Comparison of ENCODE assay signal across 9 cellular contexts in genomic region chr22:49930128-49930527, GRCh38. TPM values are rescaled to one million over a fixed set of nuclear protein-coding genes. Genes with fewer than 3 reads are reported as not detected.
A peak's percentile ranks its signal among the peaks of the same experiment; 100 is the strongest.
DNase-seq lines count a peak whose midpoint lies in the region; ATAC-seq, FAIRE-seq and TF ChIP-seq lines count a peak whose summit lies in the region.
"Had no signal": no experiment of that assay in that cellular context is flagged by ENCODE, and none has a peak within 500 bp of the region (broad histone marks: within the 10 kb centered on the region; RNA-seq: fewer than 3 reads in every experiment).

No MANE protein-coding gene starts in this region.

- H4K8ac ChIP-seq in IMR-90 (ENCODE audit: low read depth in 2 of 2, low read length in 2 of 2) (no peak overlapping the region), trophoblast cell (ENCODE audit: low read depth, low read length) (no peak overlapping the region)

- peak overlapping the region in 2 of 4 donors; percentile 76 to 87 for H3K4me3 Mint-ChIP-seq in CD4-positive, CD25-positive, alpha-beta regulatory T cell
- H3K4me3 Mint-ChIP-seq in GM23338, result no peak overlapping the region

- H2AK5ac ChIP-seq in IMR-90 (ENCODE audit: low read depth, low read length), result no peak overlapping the region
- peak overlapping the region; percentile 11 for H2AK5ac ChIP-seq in trophoblast cell (ENCODE audit: low read length)

- no peak overlapping the region for H2AK9ac ChIP-seq in IMR-90 (replicated peaks; ENCODE audit: low read depth, low read length, poor library complexity)

- no TSS peak for BruUV-seq in IMR-90 (replicated peaks; lab: Mats Ljungman, UMichigan)

- H2BK120ac ChIP-seq in IMR-90 (ENCODE audit: low read depth, low read length) (no peak overlapping the region), trophoblast cell (ENCODE audit: insufficient read depth, low read length, poor library complexity) (no peak overlapping the region)

- H3K79me2 ChIP-seq in trophoblast cell (ENCODE audit: control insufficient read depth, insufficient read depth, low read length, poor library complexity) (no peaks in the 10 kb centered on the region), GM23338 (replicated peaks; ENCODE audit: insufficient read depth) (no peaks in the 10 kb centered on the region)

- H3K4me3 ChIP-seq in CD4-positive, CD25-positive, alpha-beta regulatory T cell (ENCODE audit: low read depth, low read length), result no peak overlapping the region
- H3K4me3 ChIP-seq in IMR-90 (ENCODE audit: insufficient read depth, low read depth, low read length) (no peak overlapping the region), bronchial epithelial cell (ENCODE audit: low read depth, low read length) (no peak overlapping the region), trophoblast cell (ENCODE audit: low read depth, low read length) (no peak overlapping the region), suprapubic skin (no peak overlapping the region), GM23338 (no peak overlapping the region)

- H4K5ac ChIP-seq in IMR-90 (ENCODE audit: low read depth, low read length), result no peak overlapping the region

- H3K79me1 ChIP-seq in IMR-90 (ENCODE audit: low read depth in 1 of 2, low read length in 2 of 2) (peaks cover 0 to 3% of the 10 kb centered on the region in 2 experiments; a peak in 1 of 4 replicates), trophoblast cell (ENCODE audit: low read length) (no peaks in the 10 kb centered on the region)

- H3F3A ChIP-seq in GM23338 (replicated peaks; ENCODE audit: low read depth), result no peaks in the 10 kb centered on the region; the same call in 1 of the 2 replicates

- no peak for TF ChIP-seq EP300 in suprapubic skin (IDR thresholded peaks at IDR 0.05)

- H3K9me3 Mint-ChIP-seq in CD4-positive, CD25-positive, alpha-beta regulatory T cell, result no peaks in the 10 kb centered on the region
- no peaks in the 10 kb centered on the region for H3K9me3 Mint-ChIP-seq in GM23338

- no peak overlapping the region for H2BK5ac ChIP-seq in IMR-90 (ENCODE audit: low read depth, low read length, poor library complexity, severe bottlenecking)
- H2BK5ac ChIP-seq in trophoblast cell (ENCODE audit: low read depth, low read length, poor library complexity), result no peak overlapping the region

- intact Hi-C loops in IMR-90 (cut with micrococcal nuclease), result loop anchor here (2.0 kb wide), 1 partner anchor 279 kb away; no protein-coding TSS in a partner anchor

- no peaks in the 10 kb centered on the region for H3K27me3 ChIP-seq in CD4-positive, CD25-positive, alpha-beta regulatory T cell (ENCODE audit: control insufficient read depth, insufficient read depth, low read length)
- H3K27me3 ChIP-seq in IMR-90 (ENCODE audit: control insufficient read depth, insufficient read depth, low read length), result no peaks in the 10 kb centered on the region
- no peaks in the 10 kb centered on the region for H3K27me3 ChIP-seq in bronchial epithelial cell (ENCODE audit: control insufficient read depth, insufficient read depth, low read length)
- H3K27me3 ChIP-seq in trophoblast cell (ENCODE audit: insufficient read depth, low read length), result no peaks in the 10 kb centered on the region
- H3K27me3 ChIP-seq in suprapubic skin, result peaks cover 5% of the 10 kb centered on the region
- peaks cover 9% of the 10 kb centered on the region for H3K27me3 ChIP-seq in GM23338 (ENCODE audit: insufficient read depth)

- H3K23ac ChIP-seq in IMR-90 (ENCODE audit: low read depth, low read length) (no peak overlapping the region), trophoblast cell (ENCODE audit: low read length) (no peak overlapping the region)

- DNase-seq in CD4-positive, CD25-positive, alpha-beta regulatory T cell, result no peak
- DNase-seq in IMR-90 (no peak), bronchial epithelial cell (ENCODE audit: low read depth) (no peak), trophoblast cell (no peak), suprapubic skin (ENCODE audit: low spot score in 2 of 2) (no peak), GM23338 (ENCODE audit: low spot score) (no peak), hepatic stellate cell (ENCODE audit: low spot score) (no peak)
- DNase-seq: NCI-H226 had no signal

- POLR2A ChIA-PET in IMR-90 (lab: Charles Lee; ENCODE audit: unreplicated experiment), result no interaction called here

- H4K91ac ChIP-seq in IMR-90 (ENCODE audit: insufficient read depth, low read depth, low read length) (no peak overlapping the region), trophoblast cell (ENCODE audit: low read depth, low read length) (no peak overlapping the region)

- no peak overlapping the region for H2BK20ac ChIP-seq in IMR-90 (ENCODE audit: low read depth, low read length)

- H3K4ac ChIP-seq in IMR-90 (ENCODE audit: low read depth, low read length), result no peak overlapping the region
- H3K4ac ChIP-seq in trophoblast cell (ENCODE audit: low read depth, low read length), result no peak overlapping the region

- H3K14ac ChIP-seq in IMR-90 (replicated peaks; ENCODE audit: low read depth, low read length) (no peak overlapping the region), trophoblast cell (ENCODE audit: low read length) (no peak overlapping the region)

- peak overlapping the region; percentile 60 for H3K27ac ChIP-seq in CD4-positive, CD25-positive, alpha-beta regulatory T cell (ENCODE audit: insufficient read depth, low read length, poor library complexity, severe bottlenecking)
- H3K27ac ChIP-seq in IMR-90 (ENCODE audit: insufficient read depth, low read length), result no peak overlapping the region
- no peak overlapping the region for H3K27ac ChIP-seq in trophoblast cell (ENCODE audit: low read depth, low read length)
- no peak overlapping the region for H3K27ac ChIP-seq in suprapubic skin
- H3K27ac ChIP-seq in GM23338 (ENCODE audit: low read depth), result no peak overlapping the region
- H3K27ac ChIP-seq: adrenal gland had no signal

- H3K4me1 Mint-ChIP-seq in CD4-positive, CD25-positive, alpha-beta regulatory T cell, result peaks cover 9 to 60% (median 30%) of the 10 kb centered on the region in 4 donors
- H3K4me1 Mint-ChIP-seq in GM23338, result peaks cover 11% of the 10 kb centered on the region

- peak overlapping the region in 2 of 3 donors; percentile 80 to 86 for H3K27ac Mint-ChIP-seq in CD4-positive, CD25-positive, alpha-beta regulatory T cell
- H3K27ac Mint-ChIP-seq in GM23338, result no peak overlapping the region

- in situ Hi-C loops in IMR-90 (cut with MboI; ENCODE audit: low sequenced_read_pairs), result loop anchor here (5.0 kb wide), 2 partner anchors 102 to 282 kb away; no protein-coding TSS in a partner anchor

- no peak overlapping the region for H4K12ac ChIP-seq in trophoblast cell (ENCODE audit: low read depth, low read length)

- CTCF ChIA-PET in IMR-90 (lab: Yijun Ruan, JAX), result interaction anchor here (1.7 kb wide), 1 partner anchor 100 kb away, joined by 12 read pairs; no protein-coding TSS in a partner anchor

- H3K36me3 ChIP-seq in CD4-positive, CD25-positive, alpha-beta regulatory T cell (ENCODE audit: control insufficient read depth, insufficient read depth, low read length), result no peaks in the 10 kb centered on the region
- H3K36me3 ChIP-seq in IMR-90 (ENCODE audit: control insufficient read depth, insufficient read depth, low read length) (peaks cover 9% of the 10 kb centered on the region; the same call in 1 of the 2 replicates), bronchial epithelial cell (ENCODE audit: control insufficient read depth, insufficient read depth, low read length) (peaks cover 3% of the 10 kb centered on the region), trophoblast cell (ENCODE audit: control insufficient read depth in 1 of 2, insufficient read depth in 2 of 2, low read length in 2 of 2) (peaks cover 11 to 13% of the 10 kb centered on the region in 2 experiments), suprapubic skin (peaks cover 7% of the 10 kb centered on the region), GM23338 (ENCODE audit: insufficient read depth) (no peaks in the 10 kb centered on the region)

- dilution Hi-C loops in IMR-90 (cut with HindIII; ENCODE audit: low sequenced_read_pairs, unreplicated experiment), result no loop called here

- no peak for ATAC-seq in CD4-positive, CD25-positive, alpha-beta regulatory T cell (ENCODE audit: low read depth in 2 of 2)
- ATAC-seq in IMR-90 (ENCODE audit: low read depth) (no peak), GM23338 (no peak)

- no peaks in the 10 kb centered on the region for H3K27me3 Mint-ChIP-seq in CD4-positive, CD25-positive, alpha-beta regulatory T cell
- H3K27me3 Mint-ChIP-seq in GM23338 (ENCODE audit: insufficient read depth, low read depth, poor library complexity), result peaks cover 21% of the 10 kb centered on the region

- H3K9me1 ChIP-seq in IMR-90 (ENCODE audit: insufficient read depth, low read length), result no peaks in the 10 kb centered on the region

- no peak overlapping the region for H3K9ac ChIP-seq in IMR-90 (ENCODE audit: low read depth, low read length)
- no peak overlapping the region for H3K9ac ChIP-seq in trophoblast cell (ENCODE audit: low read length)

- 66% methylated on average over 12 of the region's 15 CpGs; no CpG with 5 or more reads in 1 of the 2 experiments for WGBS in IMR-90 (ENCODE audit: extremely low coverage in 2 of 2, insufficient read length in 1 of 2), 2 experiments
- no CpG with 5 or more reads among the region's 15 CpGs for WGBS in trophoblast cell (ENCODE audit: extremely low coverage, insufficient coverage, insufficient read length)
- WGBS in suprapubic skin, result no CpG with 5 or more reads among the region's 15 CpGs

- peak overlapping the region; percentile 44 for H2AFZ ChIP-seq in IMR-90 (replicated peaks; ENCODE audit: low read length, poor library complexity)
- H2AFZ ChIP-seq in trophoblast cell (ENCODE audit: insufficient read depth, low read length, poor library complexity), result no peak overlapping the region
- H2AFZ ChIP-seq in GM23338, result no peak overlapping the region

- no peak for TF ChIP-seq RAD21 in IMR-90 (IDR thresholded peaks at IDR 0.05; ENCODE audit: low read length)

- TF ChIP-seq POLR2A in IMR-90 (IDR thresholded peaks at IDR 0.05; ENCODE audit: low read depth, low read length) (no peak), suprapubic skin (IDR thresholded peaks at IDR 0.05) (no peak)

- H2BK15ac ChIP-seq in IMR-90 (ENCODE audit: low read depth, low read length), result no peak overlapping the region

- H2BK12ac ChIP-seq in trophoblast cell (ENCODE audit: low read length), result no peak overlapping the region

- no peaks in the 10 kb centered on the region for H3K9me3 ChIP-seq in CD4-positive, CD25-positive, alpha-beta regulatory T cell (ENCODE audit: control insufficient read depth in 2 of 2, low read length in 2 of 2)
- H3K9me3 ChIP-seq in IMR-90 (ENCODE audit: control insufficient read depth, insufficient read depth, low read length), result no peaks in the 10 kb centered on the region
- no peaks in the 10 kb centered on the region for H3K9me3 ChIP-seq in trophoblast cell (ENCODE audit: insufficient read depth, low read depth, low read length)
- H3K9me3 ChIP-seq in suprapubic skin, result no peaks in the 10 kb centered on the region
- H3K9me3 ChIP-seq: adrenal gland had no signal

- H3K9me2 ChIP-seq in GM23338 (ENCODE audit: insufficient read depth), result no peaks in the 10 kb centered on the region

- H3K18ac ChIP-seq in IMR-90 (ENCODE audit: low read depth, low read length), result no peak overlapping the region
- H3K18ac ChIP-seq in trophoblast cell (ENCODE audit: low read length), result no peak overlapping the region

- peak; percentile 43 for FAIRE-seq in bronchial epithelial cell (lab: Jason Lieb, UNC)

- peaks cover 5% of the 10 kb centered on the region for H3K36me3 Mint-ChIP-seq in CD4-positive, CD25-positive, alpha-beta regulatory T cell
- peaks cover 2% of the 10 kb centered on the region; the same call in 1 of the 3 replicates for H3K36me3 Mint-ChIP-seq in GM23338 (ENCODE audit: low read depth)

- no peaks in the 10 kb centered on the region for H4K20me1 ChIP-seq in IMR-90 (ENCODE audit: insufficient read depth, low read length)
- no peaks in the 10 kb centered on the region for H4K20me1 ChIP-seq in GM23338 (replicated peaks; ENCODE audit: insufficient read depth)

- H3K4me1 ChIP-seq in CD4-positive, CD25-positive, alpha-beta regulatory T cell (ENCODE audit: control insufficient read depth, insufficient read depth, low read length, poor library complexity, severe bottlenecking), result peaks cover 67% of the 10 kb centered on the region
- H3K4me1 ChIP-seq in IMR-90 (ENCODE audit: control insufficient read depth, insufficient read depth, low read length) (peaks cover 12% of the 10 kb centered on the region), trophoblast cell (ENCODE audit: control insufficient read depth in 1 of 2, insufficient read depth in 2 of 2, low read length in 2 of 2) (no peaks in the 10 kb centered on the region), suprapubic skin (peaks cover 64% of the 10 kb centered on the region), GM23338 (ENCODE audit: insufficient read depth) (peaks cover 2% of the 10 kb centered on the region; the same call in 1 of the 2 replicates)

- H3K4me2 ChIP-seq in IMR-90 (ENCODE audit: low read depth, low read length) (no peak overlapping the region), trophoblast cell (ENCODE audit: low read length) (no peak overlapping the region), GM23338 (no peak overlapping the region)

- no peak overlapping the region for H3K56ac ChIP-seq in IMR-90 (ENCODE audit: extremely low read depth, insufficient read depth, low read length)

- TF ChIP-seq CTCF in IMR-90 (conservative IDR thresholded peaks at IDR 0.05; ENCODE audit: low read depth, low read length) (no peak), bronchial epithelial cell (IDR thresholded peaks at IDR 0.05; ENCODE audit: insufficient read depth, low read length, severe bottlenecking) (no peak), suprapubic skin (IDR thresholded peaks at IDR 0.05) (no peak), GM23338 (conservative IDR thresholded peaks at IDR 0.05; ENCODE audit: low read depth in 2 of 2) (no peak)

RNA-seq across cellular contexts. Expression of gene CRELD2, which starts 11.7 kb away (rescaled TPM):
- total RNA-seq in CD4-positive, CD25-positive, alpha-beta regulatory T cell, result 37.8 TPM
- polyA plus RNA-seq in CD4-positive, CD25-positive, alpha-beta regulatory T cell, result 10 to 100 TPM; 22.4 to 38.2 (median 31.8) TPM
- total RNA-seq in IMR-90 (2012; rRNA removed) (36.1 and 36.2 TPM in 2 replicates), bronchial epithelial cell (57.4 and 71.6 TPM in 2 replicates), suprapubic skin (10 to 100 TPM in 3 of 4 donors, 1 to 10 TPM in 1; 9.3 to 29.4 (median 21.5) TPM)
- polyA plus RNA-seq in IMR-90 (2012; rRNA removed) (70.7 and 82.0 TPM in 2 replicates), GM23338 (2016; fragmentation: Nextera tagmentation; extraction: Ambion mirVana) (47.7 and 49.4 TPM in 2 replicates)
- 110 and 153 TPM in 2 replicates for polyA plus RNA-seq in IMR-90 (2012; cell fraction: cytosol; rRNA removed)
- polyA plus RNA-seq in IMR-90 (2012; cell fraction: nucleus; rRNA removed; ENCODE audit: low replicate concordance), result 79.2 and 119 TPM in 2 replicates
- 42.2 and 46.8 TPM in 2 replicates for polyA plus RNA-seq in trophoblast cell (2013)
- total RNA-seq in GM23338 (2014; rRNA removed; shearing (Covaris generic)), result 34.4 and 35.7 TPM in 2 replicates

RNA-seq across cellular contexts. Expression of gene ALG12, which starts 11.9 kb away (rescaled TPM):
- total RNA-seq in CD4-positive, CD25-positive, alpha-beta regulatory T cell, result 18.1 TPM
- 10 to 100 TPM; 12.6 to 16.9 (median 15.0) TPM for polyA plus RNA-seq in CD4-positive, CD25-positive, alpha-beta regulatory T cell
- total RNA-seq in IMR-90 (2012; rRNA removed) (5.6 and 7.2 TPM in 2 replicates), bronchial epithelial cell (11.8 and 18.7 TPM in 2 replicates), suprapubic skin (10 to 100 TPM; 13.2 to 23.8 (median 16.8) TPM)
- polyA plus RNA-seq in IMR-90 (2012; rRNA removed) (10.9 and 11.2 TPM in 2 replicates), GM23338 (2016; fragmentation: Nextera tagmentation; extraction: Ambion mirVana) (18.7 and 21.8 TPM in 2 replicates)
- 18.8 and 22.7 TPM in 2 replicates for polyA plus RNA-seq in IMR-90 (2012; cell fraction: cytosol; rRNA removed)
- polyA plus RNA-seq in IMR-90 (2012; cell fraction: nucleus; rRNA removed; ENCODE audit: low replicate concordance), result 13.5 and 24.8 TPM in 2 replicates
- polyA plus RNA-seq in trophoblast cell (2013), result 22.3 and 22.8 TPM in 2 replicates
- 23.3 and 26.9 TPM in 2 replicates for total RNA-seq in GM23338 (2014; rRNA removed; shearing (Covaris generic))

RNA-seq across cellular contexts. Expression of gene PIM3, which starts 30.4 kb away (rescaled TPM):
- total RNA-seq in CD4-positive, CD25-positive, alpha-beta regulatory T cell, result 294 TPM
- 10 to 100 TPM; 34.0 to 47.1 (median 40.3) TPM for polyA plus RNA-seq in CD4-positive, CD25-positive, alpha-beta regulatory T cell
- 8.6 and 10.3 TPM in 2 replicates for total RNA-seq in IMR-90 (2012; rRNA removed)
- polyA plus RNA-seq in IMR-90 (2012; rRNA removed), result 24.7 and 28.6 TPM in 2 replicates
- 31.4 and 45.1 TPM in 2 replicates for polyA plus RNA-seq in IMR-90 (2012; cell fraction: cytosol; rRNA removed)
- 37.2 and 85.2 TPM in 2 replicates for polyA plus RNA-seq in IMR-90 (2012; cell fraction: nucleus; rRNA removed; ENCODE audit: low replicate concordance)
- 67.1 and 130 TPM in 2 replicates for total RNA-seq in bronchial epithelial cell
- polyA plus RNA-seq in trophoblast cell (2013), result 66.6 and 72.8 TPM in 2 replicates
- 100 to 1,000 TPM; 103 to 202 (median 143) TPM for total RNA-seq in suprapubic skin
- total RNA-seq in GM23338 (2014; rRNA removed; shearing (Covaris generic)), result 30.6 and 37.3 TPM in 2 replicates
- 17.7 and 18.8 TPM in 2 replicates for polyA plus RNA-seq in GM23338 (2016; fragmentation: Nextera tagmentation; extraction: Ambion mirVana)
